Comparison of ENCODE assay signal across 23 cellular contexts in the genomic region with DNA sequence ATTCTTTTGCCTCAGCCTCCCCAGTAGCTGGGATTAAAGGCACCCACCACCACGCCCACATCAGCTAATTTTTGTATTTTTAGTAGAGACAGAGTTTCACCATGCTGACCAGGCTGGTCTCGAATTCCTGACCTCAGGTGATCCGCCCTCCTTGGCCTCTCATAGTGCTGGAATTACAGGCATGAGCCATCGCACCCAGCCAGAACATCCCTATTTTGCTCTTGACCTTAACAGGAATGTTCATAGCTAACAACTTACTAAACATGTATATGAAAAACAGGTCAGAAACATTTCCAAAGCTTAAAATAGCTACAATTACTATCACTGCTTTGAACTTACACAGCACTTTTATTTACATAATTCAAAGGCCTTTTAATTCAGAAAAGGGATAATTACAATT. TPM values are rescaled to one million over a fixed set of nuclear protein-coding genes. Genes with fewer than 3 reads are reported as not detected.
DNase-seq lines count a peak whose midpoint lies in the region; ATAC-seq and TF ChIP-seq lines count a peak whose summit lies in the region.
"Had no signal": no experiment of that assay in that cellular context is flagged by ENCODE, and none has a peak within 500 bp of the region (broad histone marks: within the 10 kb centered on the region; RNA-seq: fewer than 3 reads in every experiment).

No MANE protein-coding gene starts in this region.

- no peaks in the 10 kb centered on the region for H3K4me1 Mint-ChIP-seq in activated CD4-positive, alpha-beta T cell treated with anti-CD3 and anti-CD28 coated beads for 36 hours
- H3K4me1 Mint-ChIP-seq: activated naive CD8-positive, alpha-beta T cell treated with anti-CD3 and anti-CD28 coated beads, Interleukin-2, amount 50 U/mL, for 24 hours; activated T-helper 17 cell treated with anti-CD3 and anti-CD28 coated beads, Interleukin-2, amount 50 U/mL, for 72 hours; naive B cell had no signal

- CTCF ChIA-PET in activated CD4-positive, alpha-beta T cell treated with anti-CD3 and anti-CD28 coated beads for 36 hours (lab: Charles Lee): interaction anchor here (0.7 kb wide), 1 partner anchor 327 kb away, joined by 3 read pairs; a partner anchor contains a TSS

- no peaks in the 10 kb centered on the region for H3K27me3 Mint-ChIP-seq in activated CD4-positive, alpha-beta T cell treated with anti-CD3 and anti-CD28 coated beads for 36 hours
- H3K27me3 Mint-ChIP-seq: activated naive CD8-positive, alpha-beta T cell treated with anti-CD3 and anti-CD28 coated beads, Interleukin-2, amount 50 U/mL, for 24 hours; activated T-helper 17 cell treated with anti-CD3 and anti-CD28 coated beads, Interleukin-2, amount 50 U/mL, for 72 hours; CD4-positive, alpha-beta memory T cell; naive B cell had no signal

- peaks cover 12% of the 10 kb centered on the region for H3K36me3 Mint-ChIP-seq in activated CD4-positive, alpha-beta T cell treated with anti-CD3 and anti-CD28 coated beads for 36 hours (ENCODE audit: low read depth)
- H3K36me3 Mint-ChIP-seq: naive B cell had no signal

- no peaks in the 10 kb centered on the region for H3K9me3 ChIP-seq in MG63
- H3K9me3 ChIP-seq: gastrocnemius medialis, upper lobe of left lung had no signal

- TF ChIP-seq CTCF in foreskin fibroblast (IDR thresholded peaks at IDR 0.05; ENCODE audit: low read depth, low read length): no peak

- H3K27me3 ChIP-seq in MG63: no peaks in the 10 kb centered on the region
- H3K27me3 ChIP-seq: gastrocnemius medialis, upper lobe of left lung had no signal

- intact Hi-C loops in activated CD4-positive, alpha-beta T cell treated with anti-CD3 and anti-CD28 coated beads for 36 hours (cut with DNase I, micrococcal nuclease): no loop called here

- H3K9me3 Mint-ChIP-seq in activated CD4-positive, alpha-beta T cell treated with anti-CD3 and anti-CD28 coated beads for 36 hours (ENCODE audit: low read depth): no peaks in the 10 kb centered on the region
- H3K9me3 Mint-ChIP-seq: activated naive CD8-positive, alpha-beta T cell treated with anti-CD3 and anti-CD28 coated beads, Interleukin-2, amount 50 U/mL, for 24 hours; activated T-helper 17 cell treated with anti-CD3 and anti-CD28 coated beads, Interleukin-2, amount 50 U/mL, for 72 hours; CD4-positive, alpha-beta memory T cell; naive B cell had no signal

- POLR2A ChIA-PET in activated CD4-positive, alpha-beta T cell treated with anti-CD3 and anti-CD28 coated beads for 36 hours (lab: Charles Lee): interaction anchor here (0.5 kb wide), 1 partner anchor 172 kb away, joined by 3 read pairs; no protein-coding TSS in a partner anchor

- DNase-seq in activated CD4-positive, alpha-beta T cell treated with anti-CD3 and anti-CD28 coated beads for 36 hours: no peak
- no peak for DNase-seq in activated CD4-positive, alpha-beta T cell treated with anti-CD3 and anti-CD28 coated beads for 4 hours
- DNase-seq in NCI-H226 (peak; percentile 30), foreskin fibroblast (peak; percentile 30 to 31), renal cortical epithelial cell (ENCODE audit: low read depth) (peak; percentile 30), Kasumi-1 (lab: John Stamatoyannopoulos, UW) (no peak), MG63 (no peak)
- DNase-seq: 8988T; activated naive CD8-positive, alpha-beta T cell treated with anti-CD3 and anti-CD28 coated beads, Interleukin-2, amount 50 U/mL, for 24 hours; CD4-positive, alpha-beta memory T cell; DND-41; gastrocnemius medialis; naive B cell; NCI-H1694; NCI-H2227 treated with DMSO at 0.1 percent for 48 hours; RPMI8226; stimulated activated naive CD4-positive, alpha-beta T cell treated with Interleukin-2 at 50 U/mL for 16 hours; T-helper 1 cell; upper lobe of left lung; WERI-Rb-1 had no signal

- peak overlapping the region; percentile 8 for H3K27ac Mint-ChIP-seq in activated CD4-positive, alpha-beta T cell treated with anti-CD3 and anti-CD28 coated beads for 36 hours
- H3K27ac Mint-ChIP-seq: activated naive CD8-positive, alpha-beta T cell treated with anti-CD3 and anti-CD28 coated beads, Interleukin-2, amount 50 U/mL, for 24 hours; activated T-helper 17 cell treated with anti-CD3 and anti-CD28 coated beads, Interleukin-2, amount 50 U/mL, for 72 hours had no signal

- no peak for ATAC-seq in activated CD4-positive, alpha-beta T cell treated with anti-CD3 and anti-CD28 coated beads for 36 hours
- no peak for ATAC-seq in GM21360 (IDR thresholded peaks at IDR 0.05; ENCODE audit: unreplicated experiment)
- ATAC-seq: activated naive CD8-positive, alpha-beta T cell treated with anti-CD3 and anti-CD28 coated beads, Interleukin-2, amount 50 U/mL, for 24 hours; activated T-helper 17 cell treated with anti-CD3 and anti-CD28 coated beads, Interleukin-2, amount 50 U/mL, for 72 hours; gastrocnemius medialis had no signal

- no peak overlapping the region for H3K4me3 ChIP-seq in foreskin fibroblast (ENCODE audit: low read depth in 1 of 2, low read length in 2 of 2)
- no peak overlapping the region for H3K4me3 ChIP-seq in MG63
- H3K4me3 ChIP-seq: gastrocnemius medialis, lung, upper lobe of left lung had no signal

- H3K36me3 ChIP-seq in MG63: no peaks in the 10 kb centered on the region; the same call in 1 of the 2 replicates

- no peak overlapping the region for H3K4me3 Mint-ChIP-seq in activated CD4-positive, alpha-beta T cell treated with anti-CD3 and anti-CD28 coated beads for 36 hours
- H3K4me3 Mint-ChIP-seq: activated naive CD8-positive, alpha-beta T cell treated with anti-CD3 and anti-CD28 coated beads, Interleukin-2, amount 50 U/mL, for 24 hours; activated T-helper 17 cell treated with anti-CD3 and anti-CD28 coated beads, Interleukin-2, amount 50 U/mL, for 72 hours; CD4-positive, alpha-beta memory T cell; naive B cell had no signal

RNA-seq across cellular contexts. Expression of a gene that starts 33.7 kb away (rescaled TPM):
- total RNA-seq in activated CD4-positive, alpha-beta T cell treated with anti-CD3 and anti-CD28 coated beads for 36 hours: 10 to 100 TPM; 12.0 to 12.7 TPM
- total RNA-seq in renal cortical epithelial cell: 0.69 and 2.4 TPM in 2 replicates
- total RNA-seq in MG63 (2014; rRNA removed; shearing (Covaris generic); ENCODE audit: low replicate concordance): 0.20 TPM in 1 of 2 replicates, not detected in the other

RNA-seq across cellular contexts. Expression of a gene that starts 36.4 kb away (rescaled TPM):
- 10 to 100 TPM; 35.6 to 59.1 TPM for total RNA-seq in activated CD4-positive, alpha-beta T cell treated with anti-CD3 and anti-CD28 coated beads for 36 hours
- 20.3 and 27.7 TPM in 2 replicates for total RNA-seq in renal cortical epithelial cell
- 7.2 and 21.5 TPM in 2 replicates for total RNA-seq in MG63 (2014; rRNA removed; shearing (Covaris generic); ENCODE audit: low replicate concordance)

Comparison
In these comparisons a context has a peak if more than half of its experiments do, and no peak if none do; other contexts are left out.
1. DNase-seq: peak in NCI-H226 (single experiment), foreskin fibroblast (2 of 2) and renal cortical epithelial cell (single experiment); none in activated CD4-positive, alpha-beta T cell treated with anti-CD3 and anti-CD28 coated beads for 36 hours (single experiment), activated CD4-positive, alpha-beta T cell treated with anti-CD3 and anti-CD28 coated beads for 4 hours (0 of 2), Kasumi-1 (0 of 2) and MG63 (single experiment).